In genomic region chr12:111363578-111363977, GRCh38 we compare ENCODE assay signal across 13 cellular contexts. TPM values are rescaled to one million over a fixed set of nuclear protein-coding genes. Genes with fewer than 3 reads are reported as not detected.
DNase-seq lines count a peak whose midpoint lies in the region; ATAC-seq and TF ChIP-seq lines count a peak whose summit lies in the region.
"Had no signal": no experiment of that assay in that cellular context is flagged by ENCODE, and none has a peak within 500 bp of the region (broad histone marks: within the 10 kb centered on the region; RNA-seq: fewer than 3 reads in every experiment).

No MANE protein-coding gene starts in this region.

- H3K36me3 ChIP-seq in BLaER1 treated with 17β-estradiol and CSF1 and Interleukin-3, amounts not matched to agents 10 nM and 100 nM = peaks cover 8 to 49% (median 38%) of the 10 kb centered on the region in 11 experiments; a peak in 21 of 22 replicates
- H3K36me3 ChIP-seq in osteoblast (ENCODE audit: insufficient read depth, low read length) (no peaks in the 10 kb centered on the region), tibial nerve (peaks cover 0 to 51% (median 3%) of the 10 kb centered on the region in 3 donors)
- H3K36me3 ChIP-seq: cardiac muscle cell had no signal

- H3K27me3 ChIP-seq in BLaER1 treated with 17β-estradiol and CSF1 and Interleukin-3, amounts not matched to agents 10 nM and 100 nM = no peaks in the 10 kb centered on the region
- no peaks in the 10 kb centered on the region for H3K27me3 ChIP-seq in osteoblast (ENCODE audit: insufficient read depth, low read length)
- H3K27me3 ChIP-seq in tibial nerve = no peaks in the 10 kb centered on the region
- H3K27me3 ChIP-seq: cardiac muscle cell had no signal

- H3K4me3 ChIP-seq in BLaER1 treated with 17β-estradiol and CSF1 and Interleukin-3, amounts not matched to agents 10 nM and 100 nM = no peak overlapping the region
- no peak overlapping the region for H3K4me3 ChIP-seq in osteoblast (ENCODE audit: insufficient read depth, low read length)
- no peak overlapping the region for H3K4me3 ChIP-seq in tibial nerve
- H3K4me3 ChIP-seq: cardiac muscle cell had no signal

- peak overlapping the region in 4 of 11 experiments; percentile 21 to 76 (median 34); a peak in 3 of 22 replicates for H3K9ac ChIP-seq in BLaER1 treated with 17β-estradiol and CSF1 and Interleukin-3, amounts not matched to agents 10 nM and 100 nM

- peaks cover 72 to 91% (median 85%) of the 10 kb centered on the region in 10 experiments for H3K4me1 ChIP-seq in BLaER1 treated with 17β-estradiol and CSF1 and Interleukin-3, amounts not matched to agents 10 nM and 100 nM
- H3K4me1 ChIP-seq in osteoblast (ENCODE audit: insufficient read depth, low read length) = peaks cover 9% of the 10 kb centered on the region
- peaks cover 0 to 44% (median 9%) of the 10 kb centered on the region in 4 donors for H3K4me1 ChIP-seq in tibial nerve

- H2AFZ ChIP-seq in osteoblast (ENCODE audit: low read length) = no peak overlapping the region

- no peaks in the 10 kb centered on the region for H3K79me2 ChIP-seq in osteoblast (ENCODE audit: insufficient read depth, low read length)

- no peak for TF ChIP-seq POLR2A in tibial nerve (IDR thresholded peaks at IDR 0.05)

- TF ChIP-seq CTCF in osteoblast (IDR thresholded peaks at IDR 0.05; ENCODE audit: extremely low read depth, low read depth, low read length) (no peak), tibial nerve (IDR thresholded peaks at IDR 0.05) (no peak)

- ATAC-seq in esophagus mucosa = peak; percentile 39

- peaks cover 7 to 35% (median 17%) of the 10 kb centered on the region in 11 experiments; a peak in 14 of 22 replicates for H4K20me1 ChIP-seq in BLaER1 treated with 17β-estradiol and CSF1 and Interleukin-3, amounts not matched to agents 10 nM and 100 nM
- peaks cover 7% of the 10 kb centered on the region for H4K20me1 ChIP-seq in osteoblast (ENCODE audit: insufficient read depth, low read length)

- no peaks in the 10 kb centered on the region for H3K9me3 ChIP-seq in BLaER1 treated with 17β-estradiol and CSF1 and Interleukin-3, amounts not matched to agents 10 nM and 100 nM (replicated peaks in 1 of 11)
- no peaks in the 10 kb centered on the region for H3K9me3 ChIP-seq in osteoblast (ENCODE audit: low read depth, low read length)
- no peaks in the 10 kb centered on the region for H3K9me3 ChIP-seq in tibial nerve

- 69 to 71% methylated on average over 3 of the region's 3 CpGs for WGBS in tibial nerve, 2 donors

- H3K27ac ChIP-seq in BLaER1 treated with 17β-estradiol and CSF1 and Interleukin-3, amounts not matched to agents 10 nM and 100 nM = peak overlapping the region in 4 of 11 experiments; percentile 21 to 88 (median 44); a peak in 8 of 22 replicates
- H3K27ac ChIP-seq in osteoblast (ENCODE audit: low read depth, low read length) = no peak overlapping the region
- no peak overlapping the region for H3K27ac ChIP-seq in tibial nerve
- H3K27ac ChIP-seq: cardiac muscle cell had no signal

- no peak for TF ChIP-seq EP300 in tibial nerve (IDR thresholded peaks at IDR 0.05)

- H3K4me2 ChIP-seq in BLaER1 treated with 17β-estradiol and CSF1 and Interleukin-3, amounts not matched to agents 10 nM and 100 nM = peak overlapping the region in 8 of 11 experiments; percentile 24 to 99 (median 34); a peak in 13 of 22 replicates
- no peak overlapping the region for H3K4me2 ChIP-seq in osteoblast (ENCODE audit: insufficient read depth, low read length)

- peak; percentile 55 for DNase-seq in M059J (ENCODE audit: low read depth)
- DNase-seq in osteoblast (ENCODE audit: insufficient read length, low spot score, missing footprints) = peak; percentile 57
- no peak for DNase-seq in tibial nerve (ENCODE audit: low spot score in 2 of 2)
- no peak for DNase-seq in NCI-H1092 (lab: John Stamatoyannopoulos, UW)
- no peak for DNase-seq in activated CD4-positive, alpha-beta T cell treated with anti-CD3 and anti-CD28 coated beads for 48 hours
- no peak for DNase-seq in stimulated activated CD4-positive, alpha-beta T cell treated with anti-CD3 and anti-CD28 coated beads, Interleukin-2, amount 100 ng/mL, for 24 hours
- DNase-seq: activated gamma-delta T cell; CD8-positive, alpha-beta memory T cell; MM.1S; stimulated activated CD4-positive, alpha-beta T cell treated with anti-CD3 and anti-CD28 coated beads, Interleukin-15, amount 100 ng/mL, for 24 hours had no signal

RNA-seq across cellular contexts. Expression of gene PHETA1, which starts 5.3 kb away (rescaled TPM):
- 2.3 and 3.9 TPM in 2 replicates for total RNA-seq in M059J (2014; rRNA removed; shearing (Covaris generic))
- 9.2 TPM for total RNA-seq in esophagus mucosa
- total RNA-seq in osteoblast = 8.3 and 9.1 TPM in 2 replicates
- 10 to 100 TPM; 12.7 to 26.6 (median 18.3) TPM for total RNA-seq in tibial nerve

RNA-seq across cellular contexts. Expression of gene SH2B3, which starts 42.1 kb away (rescaled TPM):
- 31.5 and 48.6 TPM in 2 replicates for total RNA-seq in M059J (2014; rRNA removed; shearing (Covaris generic))
- total RNA-seq in esophagus mucosa (1.8 TPM), osteoblast (32.4 and 51.4 TPM in 2 replicates), tibial nerve (10 to 100 TPM; 21.4 to 79.8 (median 36.3) TPM)

Comparison
In these comparisons a context has a peak if more than half of its experiments do, and no peak if none do; other contexts are left out.
1. DNase-seq: peak in M059J (single experiment) and osteoblast (single experiment); none in tibial nerve (0 of 2), NCI-H1092 (single experiment), activated CD4-positive, alpha-beta T cell treated with anti-CD3 and anti-CD28 coated beads for 48 hours (single experiment) and stimulated activated CD4-positive, alpha-beta T cell treated with anti-CD3 and anti-CD28 coated beads, Interleukin-2, amount 100 ng/mL, for 24 hours (0 of 2).